Comparison of ENCODE assay signal across 21 cellular contexts in the genomic region with DNA sequence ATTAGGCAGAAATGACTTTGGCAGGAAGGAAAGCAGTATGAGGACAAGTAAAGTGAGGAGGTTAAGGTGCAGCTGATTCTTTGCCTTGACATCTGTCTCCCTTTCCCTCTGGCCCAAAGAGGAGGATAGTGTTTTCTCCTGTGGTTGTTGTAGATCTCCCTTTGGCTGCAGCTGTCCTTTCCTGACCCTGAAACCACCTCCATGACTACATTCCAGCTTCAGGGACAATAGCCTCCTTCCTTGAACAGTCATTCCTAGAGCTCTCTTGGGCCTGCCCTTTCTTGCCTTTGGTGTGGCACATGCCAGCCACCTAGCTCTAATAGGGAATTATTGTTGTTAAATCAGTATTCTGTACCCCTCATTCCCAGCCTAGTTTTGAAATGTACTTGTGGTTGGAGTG. TPM values are rescaled to one million over a fixed set of nuclear protein-coding genes. Genes with fewer than 3 reads are reported as not detected.
A peak's percentile ranks its signal among the peaks of the same experiment; 100 is the strongest.
DNase-seq lines count a peak whose midpoint lies in the region; ATAC-seq and TF ChIP-seq lines count a peak whose summit lies in the region.
"Had no signal": no experiment of that assay in that cellular context is flagged by ENCODE, and none has a peak within 500 bp of the region (broad histone marks: within the 10 kb centered on the region; RNA-seq: fewer than 3 reads in every experiment).

No MANE protein-coding gene starts in this region.

- TF ChIP-seq CTCF in progenitor cell of endocrine pancreas (IDR thresholded peaks at IDR 0.05; ENCODE audit: unreplicated experiment) (no peak), GM10266 (IDR thresholded peaks at IDR 0.05; ENCODE audit: control insufficient read depth, insufficient read depth, low read depth, missing control alignments) (no peak)

- H3K4me3 Mint-ChIP-seq in progenitor cell of endocrine pancreas (ENCODE audit: low read depth): no peak overlapping the region
- H3K4me3 Mint-ChIP-seq: activated CD4-positive, alpha-beta T cell treated with anti-CD3 and anti-CD28 coated beads for 36 hours; activated naive CD4-positive, alpha-beta T cell treated with anti-CD3 and anti-CD28 coated beads for 36 hours; CD14-positive monocyte; mesothelial cell of epicardium; stimulated activated naive CD8-positive, alpha-beta T cell treated with anti-CD3 and anti-CD28 coated beads, Interleukin-15, Interleukin-2, amounts not matched to agents 100 ng/mL and 50 ng/mL, for 24 hours had no signal

- H3K27me3 ChIP-seq in esophagus (ENCODE audit: control insufficient read depth in 1 of 2, insufficient read depth in 2 of 2, low read length in 2 of 2) (no peaks in the 10 kb centered on the region), right cardiac atrium (ENCODE audit: control insufficient read depth, insufficient read depth) (no peaks in the 10 kb centered on the region)
- H3K27me3 ChIP-seq: Peyer's patch, spleen had no signal

- peak; percentile 12 for DNase-seq in GM03348 (ENCODE audit: low spot score)
- peak; percentile 45 for DNase-seq in RPMI7951 (ENCODE audit: low read depth)
- DNase-seq in progenitor cell of endocrine pancreas (ENCODE audit: low spot score, unreplicated experiment): no peak
- no peak for DNase-seq in right cardiac atrium
- DNase-seq in GM10266 (ENCODE audit: extremely low spot score): no peak
- DNase-seq: activated CD4-positive, alpha-beta T cell treated with anti-CD3 and anti-CD28 coated beads for 36 hours; activated CD8-positive, alpha-beta memory T cell treated with anti-CD3 and anti-CD28 coated beads, Interleukin-2, amount 50 U/mL, for 4 hours; activated naive CD4-positive, alpha-beta T cell treated with anti-CD3 and anti-CD28 coated beads for 36 hours; DND-41; NCI-H1694; NCI-H526 treated with DMSO at 0.1 percent for 48 hours; occipital lobe; Peyer's patch; spleen; T-helper 2 cell had no signal

- H3K27ac ChIP-seq in esophagus (ENCODE audit: low read depth in 2 of 2, low read length in 1 of 2): peak overlapping the region; percentile 80 to 90
- H3K27ac ChIP-seq in right cardiac atrium (ENCODE audit: low read length): no peak overlapping the region
- H3K27ac ChIP-seq: Peyer's patch, spleen had no signal

- ATAC-seq in right cardiac atrium (no peak), HG03135 (IDR thresholded peaks at IDR 0.05; ENCODE audit: unreplicated experiment) (no peak), HG03196 (IDR thresholded peaks at IDR 0.05; ENCODE audit: unreplicated experiment) (no peak)
- ATAC-seq: activated CD4-positive, alpha-beta T cell treated with anti-CD3 and anti-CD28 coated beads for 36 hours had no signal

- peaks cover 5% of the 10 kb centered on the region for H3K36me3 Mint-ChIP-seq in progenitor cell of endocrine pancreas (ENCODE audit: insufficient read depth)

- H3K4me1 ChIP-seq in esophagus (ENCODE audit: control insufficient read depth in 2 of 2, insufficient read depth in 2 of 2, low read length in 1 of 2): peaks cover 0 to under 1% of the 10 kb centered on the region in 2 donors
- peaks cover 2% of the 10 kb centered on the region for H3K4me1 ChIP-seq in right cardiac atrium (ENCODE audit: control insufficient read depth, insufficient read depth, low read length)

- H3K4me3 ChIP-seq in esophagus (ENCODE audit: low read depth in 1 of 2, low read length in 2 of 2): no peak overlapping the region
- H3K4me3 ChIP-seq in right cardiac atrium (ENCODE audit: low read length): no peak overlapping the region
- H3K4me3 ChIP-seq: Peyer's patch, spleen had no signal

- H3K27me3 Mint-ChIP-seq in progenitor cell of endocrine pancreas: no peaks in the 10 kb centered on the region
- H3K27me3 Mint-ChIP-seq: activated CD4-positive, alpha-beta T cell treated with anti-CD3 and anti-CD28 coated beads for 36 hours; stimulated activated naive CD8-positive, alpha-beta T cell treated with anti-CD3 and anti-CD28 coated beads, Interleukin-15, Interleukin-2, amounts not matched to agents 100 ng/mL and 50 ng/mL, for 24 hours had no signal

- peaks cover 0 to 4% of the 10 kb centered on the region in 2 donors for H3K36me3 ChIP-seq in esophagus (ENCODE audit: control insufficient read depth in 2 of 2, insufficient read depth in 2 of 2, low read length in 1 of 2)
- H3K36me3 ChIP-seq: Peyer's patch, spleen had no signal

- H3K9me3 ChIP-seq in esophagus (ENCODE audit: control insufficient read depth in 2 of 2, insufficient read depth in 1 of 2, low read depth in 1 of 2, low read length in 1 of 2): no peaks in the 10 kb centered on the region
- H3K9me3 ChIP-seq in right cardiac atrium (ENCODE audit: control insufficient read depth, low read length): no peaks in the 10 kb centered on the region
- H3K9me3 ChIP-seq: Peyer's patch had no signal

- H3K27ac Mint-ChIP-seq in progenitor cell of endocrine pancreas: peak overlapping the region; percentile 78
- H3K27ac Mint-ChIP-seq: activated CD4-positive, alpha-beta T cell treated with anti-CD3 and anti-CD28 coated beads for 36 hours; activated naive CD4-positive, alpha-beta T cell treated with anti-CD3 and anti-CD28 coated beads for 36 hours; CD14-positive monocyte; mesothelial cell of epicardium; stimulated activated naive CD8-positive, alpha-beta T cell treated with anti-CD3 and anti-CD28 coated beads, Interleukin-15, Interleukin-2, amounts not matched to agents 100 ng/mL and 50 ng/mL, for 24 hours had no signal

- H3K9me3 Mint-ChIP-seq in progenitor cell of endocrine pancreas (ENCODE audit: low read depth): no peaks in the 10 kb centered on the region
- H3K9me3 Mint-ChIP-seq: activated naive CD4-positive, alpha-beta T cell treated with anti-CD3 and anti-CD28 coated beads for 36 hours; CD14-positive monocyte; stimulated activated naive CD8-positive, alpha-beta T cell treated with anti-CD3 and anti-CD28 coated beads, Interleukin-15, Interleukin-2, amounts not matched to agents 100 ng/mL and 50 ng/mL, for 24 hours had no signal

- H3K4me1 Mint-ChIP-seq in progenitor cell of endocrine pancreas (ENCODE audit: low read depth): peaks cover 6% of the 10 kb centered on the region

- intact Hi-C loops in right cardiac atrium (cut with DNase I): no loop called here

RNA-seq across cellular contexts. Expression of a gene that starts 6.2 kb away (rescaled TPM):
- total RNA-seq in RPMI7951 (2014; rRNA removed; shearing (Covaris generic)): 24.5 and 25.8 TPM in 2 replicates
- 1 to 10 TPM; 3.1 to 7.8 TPM for polyA plus RNA-seq in esophagus
- total RNA-seq in progenitor cell of endocrine pancreas: 29.2 and 34.1 TPM in 2 replicates
- total RNA-seq in right cardiac atrium: 1 to 10 TPM; 5.5 to 9.9 (median 8.9) TPM
- 2.6 TPM for polyA plus RNA-seq in right cardiac atrium

RNA-seq across cellular contexts. Expression of a gene that starts 53.7 kb away (rescaled TPM):
- total RNA-seq in RPMI7951 (2014; rRNA removed; shearing (Covaris generic)): 17.2 and 18.5 TPM in 2 replicates
- polyA plus RNA-seq in esophagus (10 to 100 TPM in 1 of 2 donors, 1 to 10 TPM in 1; 5.9 to 12.3 TPM), right cardiac atrium (11.5 TPM)
- total RNA-seq in progenitor cell of endocrine pancreas (27.3 and 30.1 TPM in 2 replicates), right cardiac atrium (10 to 100 TPM; 14.3 to 18.1 (median 16.1) TPM)

Comparison
In these comparisons a context has a peak if more than half of its experiments do, and no peak if none do; other contexts are left out.
1. DNase-seq: peak in GM03348 (single experiment) and RPMI7951 (single experiment); none in progenitor cell of endocrine pancreas (single experiment), right cardiac atrium (0 of 3) and GM10266 (single experiment).